Comparison of ENCODE assay signal across 8 cellular contexts in the genomic region with DNA sequence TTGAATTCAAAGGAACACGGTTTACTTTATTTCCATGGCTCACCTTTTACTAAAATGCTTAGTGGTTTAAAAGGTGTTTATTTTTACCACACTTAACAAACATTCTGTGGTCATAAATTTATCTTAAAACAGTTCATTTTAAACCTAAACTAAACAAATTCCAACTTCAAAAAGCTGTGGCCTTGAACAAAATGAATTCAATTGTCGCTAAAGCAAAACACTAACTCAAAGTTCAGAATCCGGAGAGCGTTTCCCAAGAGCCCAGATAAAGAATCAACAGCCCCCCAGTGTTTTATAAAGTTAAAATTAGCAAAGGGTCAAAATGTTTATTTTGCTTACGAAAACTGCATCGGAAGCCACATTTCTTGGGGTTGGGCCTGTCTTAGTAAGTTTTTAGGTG. TPM values are rescaled to one million over a fixed set of nuclear protein-coding genes. Genes with fewer than 3 reads are reported as not detected.
DNase-seq lines count a peak whose midpoint lies in the region; ATAC-seq and TF ChIP-seq lines count a peak whose summit lies in the region.

No MANE protein-coding gene starts in this region.

- H3K9me3 Mint-ChIP-seq in brain (peaks cover 0 to 2% (median 0%) of the 10 kb centered on the region in 5 experiments), memory B cell (no peaks in the 10 kb centered on the region)

- TF ChIP-seq CTCF in cardiac muscle cell (IDR thresholded peaks at IDR 0.05; ENCODE audit: low read depth, low read length) (no peak), brain (conservative IDR thresholded peaks at IDR 0.05) (no peak), upper lobe of left lung (IDR thresholded peaks at IDR 0.05) (no peak)

- TF ChIP-seq EP300 in upper lobe of left lung (IDR thresholded peaks at IDR 0.05) = no peak

- H3K27me3 Mint-ChIP-seq in brain (peaks cover 8% of the 10 kb centered on the region), memory B cell (no peaks in the 10 kb centered on the region)

- no peak for ATAC-seq in Right ventricle myocardium superior (ENCODE audit: poor library complexity)
- no peak for ATAC-seq in memory B cell (ENCODE audit: low read depth)
- ATAC-seq in upper lobe of left lung (ENCODE audit: low FRiP score in 2 of 2) = no peak
- no peak for ATAC-seq in HG03342 (IDR thresholded peaks at IDR 0.05; ENCODE audit: unreplicated experiment)

- H3K4me3 ChIP-seq in cardiac muscle cell = peak overlapping the region; percentile 75
- peak overlapping the region; percentile 23 to 69 (median 64) for H3K4me3 ChIP-seq in upper lobe of left lung

- H3K27ac Mint-ChIP-seq in brain (peak overlapping the region; percentile 100), memory B cell (peak overlapping the region; percentile 98)

- no peaks in the 10 kb centered on the region for H3K27me3 ChIP-seq in cardiac muscle cell
- H3K27me3 ChIP-seq in upper lobe of left lung = no peaks in the 10 kb centered on the region

- intact Hi-C loops in Right ventricle myocardium superior (cut with DNase I) = no loop called here

- peaks cover 7% of the 10 kb centered on the region for H3K36me3 ChIP-seq in cardiac muscle cell
- peaks cover 0 to 4% (median 3%) of the 10 kb centered on the region in 4 donors for H3K36me3 ChIP-seq in upper lobe of left lung

- DNase-seq in cardiac muscle cell (ENCODE audit: low read depth in 1 of 2, low spot score in 1 of 2) (no peak), Right ventricle myocardium superior (no peak), memory B cell (ENCODE audit: low spot score in 2 of 2) (no peak), upper lobe of left lung (no peak), NCI-H1694 (lab: John Stamatoyannopoulos, UW) (no peak), SK-N-DZ (ENCODE audit: low spot score) (no peak)

- H3K4me3 Mint-ChIP-seq in brain = peak overlapping the region; percentile 97 to 100 (median 99)
- H3K4me3 Mint-ChIP-seq in memory B cell = peak overlapping the region; percentile 95

- 2% methylated on average over 6 of the region's 6 CpGs for WGBS in upper lobe of left lung, 2 donors

- peaks cover 24% of the 10 kb centered on the region for H3K36me3 Mint-ChIP-seq in brain
- peaks cover 4% of the 10 kb centered on the region for H3K36me3 Mint-ChIP-seq in memory B cell

- peaks cover 10% of the 10 kb centered on the region for H3K4me1 ChIP-seq in cardiac muscle cell (ENCODE audit: low read depth)
- H3K4me1 ChIP-seq in upper lobe of left lung = peaks cover 31 to 57% (median 36%) of the 10 kb centered on the region in 4 donors

- H3K9me3 ChIP-seq in cardiac muscle cell (ENCODE audit: low read depth) (no peaks in the 10 kb centered on the region), upper lobe of left lung (no peaks in the 10 kb centered on the region)

- H3K27ac ChIP-seq in cardiac muscle cell = peak overlapping the region; percentile 94
- H3K27ac ChIP-seq in upper lobe of left lung = peak overlapping the region; percentile 92 to 96 (median 95)

- peaks cover 48% of the 10 kb centered on the region for H3K4me1 Mint-ChIP-seq in brain
- peaks cover 18% of the 10 kb centered on the region for H3K4me1 Mint-ChIP-seq in memory B cell

- no peak for TF ChIP-seq POLR2A in upper lobe of left lung (IDR thresholded peaks at IDR 0.05)

RNA-seq across cellular contexts. Expression of a gene that starts 1.4 kb away (rescaled TPM):
- total RNA-seq in cardiac muscle cell = 99.6 and 130 TPM in 2 replicates
- polyA plus RNA-seq in cardiac muscle cell = 81.1 and 134 TPM in 2 replicates
- 66.1 TPM for total RNA-seq in Right ventricle myocardium superior
- 76.2 TPM for polyA plus RNA-seq in brain (ENCODE audit: insufficient read depth, low read depth, low replicate concordance)
- total RNA-seq in upper lobe of left lung = 100 to 1,000 TPM in 3 of 6 donors, 10 to 100 TPM in 3; 85.7 to 124 (median 99.8) TPM
- 35.0 and 41.7 TPM in 2 replicates for polyA plus RNA-seq in SK-N-DZ (2014; cell fraction: cytosol; rRNA removed)
- polyA plus RNA-seq in SK-N-DZ (2014; cell fraction: nucleus; rRNA removed) = 37.7 and 70.0 TPM in 2 replicates
